1 cellular context compared by ENCODE assay signal in genomic region chr10:87861034-87861433, GRCh38.
TF ChIP-seq lines count a peak whose summit lies in the region.

No MANE protein-coding gene starts in this region.

TF ChIP-seq in HEK293, 187 proteins besides CTCF, POLR2A, EP300 and RAD21 (continued from another document):
- TF ChIP-seq ZNF580 (tag by site-specific recombination; IDR thresholded peaks at IDR 0.05), result peak; percentile 5; the same call in 1 of the 2 replicates
- TF ChIP-seq PRDM4 (tag by site-specific recombination; IDR thresholded peaks at IDR 0.05), result 0 out of 2 replicates have a peak, but pooled peaks have one; percentile 10
- TF ChIP-seq SP3 (tag by site-specific recombination; IDR thresholded peaks at IDR 0.05), result no peak
- TF ChIP-seq ZNF843 (tag by site-specific recombination; IDR thresholded peaks at IDR 0.05), result 0 out of 2 replicates have a peak, but pooled peaks have one; percentile 21
- TF ChIP-seq ZBTB44 (tag by site-specific recombination; IDR thresholded peaks at IDR 0.05), result peak; percentile 66
- TF ChIP-seq ZFHX2 (tag by site-specific recombination; conservative IDR thresholded peaks at IDR 0.05), result no peak
- 0 out of 2 replicates have a peak, but pooled peaks have one; percentile 21 for TF ChIP-seq ZNF335 (tag by site-specific recombination; conservative IDR thresholded peaks at IDR 0.05)
- TF ChIP-seq ZBTB17 (tag by site-specific recombination; IDR thresholded peaks at IDR 0.05), result no peak
